1 cellular context compared by ENCODE assay signal in the genomic region with DNA sequence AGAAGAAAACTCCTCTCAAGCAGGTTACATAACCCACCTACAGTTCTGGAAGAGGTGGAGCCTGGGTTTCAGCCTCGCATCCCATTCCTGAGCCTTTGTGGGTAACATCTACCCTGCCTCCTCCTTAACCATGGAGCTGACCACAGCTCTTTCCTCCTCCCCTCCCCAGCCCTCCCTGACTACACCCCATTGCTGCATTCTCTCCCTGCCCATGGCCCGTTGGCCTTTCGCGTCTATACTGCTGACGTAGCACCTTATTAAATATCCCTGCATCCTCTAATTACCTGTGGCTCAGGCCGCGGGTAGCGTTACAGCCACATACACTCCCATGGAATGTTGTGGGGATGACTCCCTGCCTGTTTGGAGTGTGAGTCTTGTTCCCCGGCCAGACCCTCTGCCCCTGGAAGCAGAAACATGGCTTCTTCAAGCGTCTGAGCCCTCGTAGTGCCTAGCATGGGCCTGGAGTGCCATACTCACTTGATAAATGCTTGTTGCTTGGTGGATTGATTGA.
TF ChIP-seq lines count a peak whose summit lies in the region.

No MANE protein-coding gene starts in this region.

TF ChIP-seq in GM23338, 12 proteins besides CTCF, POLR2A, EP300 and RAD21 (continued from another document):
- TF ChIP-seq CREB1 (CRISPR knock-in tag; IDR thresholded peaks at IDR 0.05; ENCODE audit: low read depth) (no peak), POLR2AphosphoS5 (IDR thresholded peaks at IDR 0.05; ENCODE audit: low read depth) (no peak)
TF ChIP-seq in GM23338: peak in this region for 0.
